ENCODE assay signal across 1 cellular context in the genomic region with DNA sequence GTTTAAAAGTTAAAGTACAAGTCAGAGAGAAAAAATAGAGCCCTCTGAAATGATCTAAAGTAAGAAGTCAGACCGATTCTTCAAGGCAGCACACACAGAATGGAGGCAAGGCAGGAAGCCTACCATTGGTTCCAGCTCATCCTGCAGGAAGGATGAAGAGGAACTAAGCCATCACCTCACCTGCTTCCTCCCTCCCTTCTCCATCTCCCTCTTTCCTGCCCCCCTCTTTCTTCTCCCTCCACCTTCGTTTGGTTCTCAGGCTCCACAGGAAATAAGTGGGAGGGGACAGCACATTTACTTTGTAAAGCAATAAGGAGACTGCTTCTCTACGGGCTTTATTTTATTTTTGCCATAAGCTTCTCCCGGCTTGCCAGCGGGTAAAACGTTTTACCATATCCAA.
TF ChIP-seq lines count a peak whose summit lies in the region.

No MANE protein-coding gene starts in this region.

TF ChIP-seq in GM23338, 12 proteins besides CTCF, POLR2A, EP300 and RAD21 (continued from another document):
- TF ChIP-seq, protein P1, sequence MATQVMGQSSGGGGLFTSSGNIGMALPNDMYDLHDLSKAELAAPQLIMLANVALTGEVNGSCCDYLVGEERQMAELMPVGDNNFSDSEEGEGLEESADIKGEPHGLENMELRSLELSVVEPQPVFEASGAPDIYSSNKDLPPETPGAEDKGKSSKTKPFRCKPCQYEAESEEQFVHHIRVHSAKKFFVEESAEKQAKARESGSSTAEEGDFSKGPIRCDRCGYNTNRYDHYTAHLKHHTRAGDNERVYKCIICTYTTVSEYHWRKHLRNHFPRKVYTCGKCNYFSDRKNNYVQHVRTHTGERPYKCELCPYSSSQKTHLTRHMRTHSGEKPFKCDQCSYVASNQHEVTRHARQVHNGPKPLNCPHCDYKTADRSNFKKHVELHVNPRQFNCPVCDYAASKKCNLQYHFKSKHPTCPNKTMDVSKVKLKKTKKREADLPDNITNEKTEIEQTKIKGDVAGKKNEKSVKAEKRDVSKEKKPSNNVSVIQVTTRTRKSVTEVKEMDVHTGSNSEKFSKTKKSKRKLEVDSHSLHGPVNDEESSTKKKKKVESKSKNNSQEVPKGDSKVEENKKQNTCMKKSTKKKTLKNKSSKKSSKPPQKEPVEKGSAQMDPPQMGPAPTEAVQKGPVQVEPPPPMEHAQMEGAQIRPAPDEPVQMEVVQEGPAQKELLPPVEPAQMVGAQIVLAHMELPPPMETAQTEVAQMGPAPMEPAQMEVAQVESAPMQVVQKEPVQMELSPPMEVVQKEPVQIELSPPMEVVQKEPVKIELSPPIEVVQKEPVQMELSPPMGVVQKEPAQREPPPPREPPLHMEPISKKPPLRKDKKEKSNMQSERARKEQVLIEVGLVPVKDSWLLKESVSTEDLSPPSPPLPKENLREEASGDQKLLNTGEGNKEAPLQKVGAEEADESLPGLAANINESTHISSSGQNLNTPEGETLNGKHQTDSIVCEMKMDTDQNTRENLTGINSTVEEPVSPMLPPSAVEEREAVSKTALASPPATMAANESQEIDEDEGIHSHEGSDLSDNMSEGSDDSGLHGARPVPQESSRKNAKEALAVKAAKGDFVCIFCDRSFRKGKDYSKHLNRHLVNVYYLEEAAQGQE (IDR thresholded peaks at IDR 0.05; ENCODE audit: unreplicated experiment) = no peak
- TF ChIP-seq NANOG (IDR thresholded peaks at IDR 0.05; ENCODE audit: borderline replicate concordance) (no peak), EZH2 (IDR thresholded peaks at IDR 0.05; ENCODE audit: low read depth, unreplicated experiment) (no peak), CREB1 (CRISPR knock-in tag; IDR thresholded peaks at IDR 0.05; ENCODE audit: low read depth) (no peak)
- TF ChIP-seq, protein P2, sequence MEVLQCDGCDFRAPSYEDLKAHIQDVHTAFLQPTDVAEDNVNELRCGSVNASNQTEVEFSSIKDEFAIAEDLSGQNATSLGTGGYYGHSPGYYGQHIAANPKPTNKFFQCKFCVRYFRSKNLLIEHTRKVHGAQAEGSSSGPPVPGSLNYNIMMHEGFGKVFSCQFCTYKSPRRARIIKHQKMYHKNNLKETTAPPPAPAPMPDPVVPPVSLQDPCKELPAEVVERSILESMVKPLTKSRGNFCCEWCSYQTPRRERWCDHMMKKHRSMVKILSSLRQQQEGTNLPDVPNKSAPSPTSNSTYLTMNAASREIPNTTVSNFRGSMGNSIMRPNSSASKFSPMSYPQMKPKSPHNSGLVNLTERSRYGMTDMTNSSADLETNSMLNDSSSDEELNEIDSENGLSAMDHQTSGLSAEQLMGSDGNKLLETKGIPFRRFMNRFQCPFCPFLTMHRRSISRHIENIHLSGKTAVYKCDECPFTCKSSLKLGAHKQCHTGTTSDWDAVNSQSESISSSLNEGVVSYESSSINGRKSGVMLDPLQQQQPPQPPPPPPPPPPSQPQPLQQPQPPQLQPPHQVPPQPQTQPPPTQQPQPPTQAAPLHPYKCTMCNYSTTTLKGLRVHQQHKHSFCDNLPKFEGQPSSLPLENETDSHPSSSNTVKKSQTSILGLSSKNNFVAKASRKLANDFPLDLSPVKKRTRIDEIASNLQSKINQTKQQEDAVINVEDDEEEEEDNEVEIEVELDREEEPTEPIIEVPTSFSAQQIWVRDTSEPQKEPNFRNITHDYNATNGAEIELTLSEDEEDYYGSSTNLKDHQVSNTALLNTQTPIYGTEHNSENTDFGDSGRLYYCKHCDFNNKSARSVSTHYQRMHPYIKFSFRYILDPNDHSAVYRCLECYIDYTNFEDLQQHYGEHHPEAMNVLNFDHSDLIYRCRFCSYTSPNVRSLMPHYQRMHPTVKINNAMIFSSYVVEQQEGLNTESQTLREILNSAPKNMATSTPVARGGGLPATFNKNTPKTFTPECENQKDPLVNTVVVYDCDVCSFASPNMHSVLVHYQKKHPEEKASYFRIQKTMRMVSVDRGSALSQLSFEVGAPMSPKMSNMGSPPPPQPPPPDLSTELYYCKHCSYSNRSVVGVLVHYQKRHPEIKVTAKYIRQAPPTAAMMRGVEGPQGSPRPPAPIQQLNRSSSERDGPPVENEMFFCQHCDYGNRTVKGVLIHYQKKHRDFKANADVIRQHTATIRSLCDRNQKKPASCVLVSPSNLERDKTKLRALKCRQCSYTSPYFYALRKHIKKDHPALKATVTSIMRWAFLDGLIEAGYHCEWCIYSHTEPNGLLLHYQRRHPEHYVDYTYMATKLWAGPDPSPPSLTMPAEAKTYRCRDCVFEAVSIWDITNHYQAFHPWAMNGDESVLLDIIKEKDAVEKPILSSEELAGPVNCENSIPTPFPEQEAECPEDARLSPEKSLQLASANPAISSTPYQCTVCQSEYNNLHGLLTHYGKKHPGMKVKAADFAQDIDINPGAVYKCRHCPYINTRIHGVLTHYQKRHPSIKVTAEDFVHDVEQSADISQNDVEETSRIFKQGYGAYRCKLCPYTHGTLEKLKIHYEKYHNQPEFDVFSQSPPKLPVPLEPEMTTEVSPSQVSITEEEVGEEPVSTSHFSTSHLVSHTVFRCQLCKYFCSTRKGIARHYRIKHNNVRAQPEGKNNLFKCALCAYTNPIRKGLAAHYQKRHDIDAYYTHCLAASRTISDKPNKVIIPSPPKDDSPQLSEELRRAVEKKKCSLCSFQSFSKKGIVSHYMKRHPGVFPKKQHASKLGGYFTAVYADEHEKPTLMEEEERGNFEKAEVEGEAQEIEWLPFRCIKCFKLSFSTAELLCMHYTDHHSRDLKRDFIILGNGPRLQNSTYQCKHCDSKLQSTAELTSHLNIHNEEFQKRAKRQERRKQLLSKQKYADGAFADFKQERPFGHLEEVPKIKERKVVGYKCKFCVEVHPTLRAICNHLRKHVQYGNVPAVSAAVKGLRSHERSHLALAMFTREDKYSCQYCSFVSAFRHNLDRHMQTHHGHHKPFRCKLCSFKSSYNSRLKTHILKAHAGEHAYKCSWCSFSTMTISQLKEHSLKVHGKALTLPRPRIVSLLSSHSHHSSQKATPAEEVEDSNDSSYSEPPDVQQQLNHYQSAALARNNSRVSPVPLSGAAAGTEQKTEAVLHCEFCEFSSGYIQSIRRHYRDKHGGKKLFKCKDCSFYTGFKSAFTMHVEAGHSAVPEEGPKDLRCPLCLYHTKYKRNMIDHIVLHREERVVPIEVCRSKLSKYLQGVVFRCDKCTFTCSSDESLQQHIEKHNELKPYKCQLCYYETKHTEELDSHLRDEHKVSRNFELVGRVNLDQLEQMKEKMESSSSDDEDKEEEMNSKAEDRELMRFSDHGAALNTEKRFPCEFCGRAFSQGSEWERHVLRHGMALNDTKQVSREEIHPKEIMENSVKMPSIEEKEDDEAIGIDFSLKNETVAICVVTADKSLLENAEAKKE (CRISPR knock-in tag; IDR thresholded peaks at IDR 0.05) = no peak
